8 cellular contexts compared by ENCODE assay signal in the genomic region with DNA sequence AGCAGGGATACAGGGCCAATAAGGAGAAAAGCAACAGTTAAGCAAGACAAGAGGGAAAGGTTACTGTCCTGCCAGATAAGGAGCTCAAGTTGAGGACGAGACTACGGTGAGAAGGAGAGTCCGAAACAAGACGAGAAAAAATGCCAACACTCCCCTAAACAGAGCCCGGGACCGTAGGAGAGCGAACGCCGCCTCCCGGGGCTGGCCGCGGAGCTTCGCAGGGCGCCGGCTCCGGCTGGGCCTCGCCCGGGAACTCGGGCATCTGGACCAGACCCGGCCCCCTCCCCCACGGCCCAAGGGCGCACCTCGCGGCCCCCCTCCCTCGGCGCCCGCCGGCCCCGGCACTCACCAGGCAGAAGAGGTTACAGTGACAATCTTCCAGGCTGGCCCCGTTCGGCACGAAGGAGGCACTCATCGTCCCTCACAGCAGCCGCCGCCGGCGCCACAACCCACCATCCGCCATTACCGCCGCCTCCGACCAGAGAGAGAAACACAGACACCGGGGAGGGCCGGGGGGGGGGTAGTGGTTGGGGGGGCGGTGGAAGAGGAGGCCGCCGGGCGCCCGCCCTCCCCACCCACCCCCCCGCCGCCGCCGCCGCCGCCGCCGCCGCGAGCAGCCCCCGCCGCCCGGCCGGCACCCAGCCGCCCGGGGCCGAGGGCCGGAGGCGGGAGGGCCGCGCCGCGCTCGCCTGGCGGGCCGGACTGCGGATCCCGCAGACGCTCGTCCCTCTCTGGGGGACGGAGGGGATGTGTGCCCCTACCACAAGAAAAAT. TPM values are rescaled to one million over a fixed set of nuclear protein-coding genes. Genes with fewer than 3 reads are reported as not detected.
DNase-seq lines count a peak whose midpoint lies in the region; ATAC-seq and TF ChIP-seq lines count a peak whose summit lies in the region.

A gene with protein sequence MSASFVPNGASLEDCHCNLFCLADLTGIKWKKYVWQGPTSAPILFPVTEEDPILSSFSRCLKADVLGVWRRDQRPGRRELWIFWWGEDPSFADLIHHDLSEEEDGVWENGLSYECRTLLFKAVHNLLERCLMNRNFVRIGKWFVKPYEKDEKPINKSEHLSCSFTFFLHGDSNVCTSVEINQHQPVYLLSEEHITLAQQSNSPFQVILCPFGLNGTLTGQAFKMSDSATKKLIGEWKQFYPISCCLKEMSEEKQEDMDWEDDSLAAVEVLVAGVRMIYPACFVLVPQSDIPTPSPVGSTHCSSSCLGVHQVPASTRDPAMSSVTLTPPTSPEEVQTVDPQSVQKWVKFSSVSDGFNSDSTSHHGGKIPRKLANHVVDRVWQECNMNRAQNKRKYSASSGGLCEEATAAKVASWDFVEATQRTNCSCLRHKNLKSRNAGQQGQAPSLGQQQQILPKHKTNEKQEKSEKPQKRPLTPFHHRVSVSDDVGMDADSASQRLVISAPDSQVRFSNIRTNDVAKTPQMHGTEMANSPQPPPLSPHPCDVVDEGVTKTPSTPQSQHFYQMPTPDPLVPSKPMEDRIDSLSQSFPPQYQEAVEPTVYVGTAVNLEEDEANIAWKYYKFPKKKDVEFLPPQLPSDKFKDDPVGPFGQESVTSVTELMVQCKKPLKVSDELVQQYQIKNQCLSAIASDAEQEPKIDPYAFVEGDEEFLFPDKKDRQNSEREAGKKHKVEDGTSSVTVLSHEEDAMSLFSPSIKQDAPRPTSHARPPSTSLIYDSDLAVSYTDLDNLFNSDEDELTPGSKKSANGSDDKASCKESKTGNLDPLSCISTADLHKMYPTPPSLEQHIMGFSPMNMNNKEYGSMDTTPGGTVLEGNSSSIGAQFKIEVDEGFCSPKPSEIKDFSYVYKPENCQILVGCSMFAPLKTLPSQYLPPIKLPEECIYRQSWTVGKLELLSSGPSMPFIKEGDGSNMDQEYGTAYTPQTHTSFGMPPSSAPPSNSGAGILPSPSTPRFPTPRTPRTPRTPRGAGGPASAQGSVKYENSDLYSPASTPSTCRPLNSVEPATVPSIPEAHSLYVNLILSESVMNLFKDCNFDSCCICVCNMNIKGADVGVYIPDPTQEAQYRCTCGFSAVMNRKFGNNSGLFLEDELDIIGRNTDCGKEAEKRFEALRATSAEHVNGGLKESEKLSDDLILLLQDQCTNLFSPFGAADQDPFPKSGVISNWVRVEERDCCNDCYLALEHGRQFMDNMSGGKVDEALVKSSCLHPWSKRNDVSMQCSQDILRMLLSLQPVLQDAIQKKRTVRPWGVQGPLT (N-terminal part only) (minus strand): TSS at position 488 of the 773 bp plus-strand sequence. CDS start 73 bp downstream, at position 415.

- H3K27me3 ChIP-seq in SJSA1 (replicated peaks) (no peaks in the 10 kb centered on the region), gastroesophageal sphincter (no peaks in the 10 kb centered on the region), neutrophil (no peaks in the 10 kb centered on the region)

- ATAC-seq in HG03159 (IDR thresholded peaks at IDR 0.05; ENCODE audit: unreplicated experiment) (peak; percentile 23), gastroesophageal sphincter (peak; percentile 58)

- H3K9me3 ChIP-seq in SJSA1 (replicated peaks) (no peaks in the 10 kb centered on the region), gastroesophageal sphincter (no peaks in the 10 kb centered on the region), neutrophil (no peaks in the 10 kb centered on the region)

- H3K27ac ChIP-seq in SJSA1 (peak within 1 kb of the TSS; percentile 79), gastroesophageal sphincter (peak within 1 kb of the TSS; percentile 96 to 100 (median 98)), neutrophil (peak within 1 kb of the TSS; percentile 98), substantia nigra (ENCODE audit: low read depth, low read length, poor library complexity, severe bottlenecking) (peak within 1 kb of the TSS; percentile 94)

- peaks cover 34% of the 10 kb centered on the region for H3K36me3 ChIP-seq in SJSA1
- H3K36me3 ChIP-seq in gastroesophageal sphincter = peaks cover 0 to 11% of the 10 kb centered on the region in 2 donors
- peaks cover 23% of the 10 kb centered on the region for H3K36me3 ChIP-seq in neutrophil

- H3K4me1 ChIP-seq in SJSA1 (replicated peaks) = peaks cover 15% of the 10 kb centered on the region
- H3K4me1 ChIP-seq in gastroesophageal sphincter = peaks cover 7 to 48% (median 8%) of the 10 kb centered on the region in 3 donors
- H3K4me1 ChIP-seq in neutrophil (ENCODE audit: control insufficient read depth in 1 of 2, insufficient read depth in 1 of 2, low read depth in 1 of 2, low read length in 1 of 2) = peaks cover 27 to 28% of the 10 kb centered on the region in 2 experiments

- H3K4me3 ChIP-seq in SJSA1 = peak within 1 kb of the TSS; percentile 74
- H3K4me3 ChIP-seq in gastroesophageal sphincter = peak within 1 kb of the TSS; percentile 98
- H3K4me3 ChIP-seq in neutrophil (ENCODE audit: low read depth in 1 of 2, low read length in 1 of 2) = peak within 1 kb of the TSS; percentile 77 to 95

- TF ChIP-seq POLR2A in gastroesophageal sphincter (IDR thresholded peaks at IDR 0.05) = no peak

- no peak for TF ChIP-seq EP300 in gastroesophageal sphincter (IDR thresholded peaks at IDR 0.05)

- DNase-seq in DMS 273 (lab: John Stamatoyannopoulos, UW; ENCODE audit: unreplicated experiment) = peak; percentile 77
- no peak for DNase-seq in DMS 273 treated with DMSO at 0.1 percent for 48 hours (lab: John Stamatoyannopoulos, UW)
- DNase-seq in SJSA1 (ENCODE audit: low read depth in 1 of 2, low spot score in 2 of 2) = peak; percentile 71 to 74
- peak; percentile 66 for DNase-seq in activated naive CD4-positive, alpha-beta T cell treated with Interleukin-2 at 50 U/mL for 16 hours
- DNase-seq in substantia nigra (lab: John Stamatoyannopoulos, UW) = peak in 47 of 49 donors; percentile 7 to 79 (median 54)

- 0% methylated on average over 9 to 22 of the region's 79 CpGs for WGBS in gastroesophageal sphincter (ENCODE audit: low coverage in 1 of 2), 2 donors

- TF ChIP-seq CTCF in gastroesophageal sphincter (IDR thresholded peaks at IDR 0.05) (peak in 2 of 4 experiments; percentile 7 to 16), neutrophil (IDR thresholded peaks at IDR 0.05) (no peak)

RNA-seq across cellular contexts. Expression of the gene that starts here (rescaled TPM):
- total RNA-seq in SJSA1 (2014; rRNA removed; shearing (Covaris generic)) = 26.7 and 47.9 TPM in 2 replicates
- 10 to 100 TPM; 34.5 to 64.9 (median 52.0) TPM for total RNA-seq in gastroesophageal sphincter
